Comparison of ENCODE assay signal across 8 cellular contexts in genomic region chr2:69305712-69306611, GRCh38.
DNase-seq lines count a peak whose midpoint lies in the region; ATAC-seq and TF ChIP-seq lines count a peak whose summit lies in the region.

No MANE protein-coding gene starts in this region.

- H3K4me3 ChIP-seq in upper lobe of right lung, result peak overlapping the region; percentile 62

- H3K27ac Mint-ChIP-seq in activated T-cell treated with anti-CD3 and anti-CD28 coated beads, Interleukin-2, amount 50 U/mL, for 72 hours, result no peak overlapping the region
- H3K27ac Mint-ChIP-seq in brain, result peak overlapping the region in 3 of 5 experiments; percentile 22 to 44 (median 24)

- TF ChIP-seq CTCF in brain (conservative IDR thresholded peaks at IDR 0.05) (no peak), upper lobe of right lung (IDR thresholded peaks at IDR 0.05) (no peak)

- H3K36me3 Mint-ChIP-seq in activated T-cell treated with anti-CD3 and anti-CD28 coated beads, Interleukin-2, amount 50 U/mL, for 72 hours (ENCODE audit: insufficient read depth in 2 of 2), result peaks cover 0 to 6% of the 10 kb centered on the region in 2 donors
- H3K36me3 Mint-ChIP-seq in brain, result no peaks in the 10 kb centered on the region

- peaks cover 16% of the 10 kb centered on the region for H3K4me1 Mint-ChIP-seq in activated T-cell treated with anti-CD3 and anti-CD28 coated beads, Interleukin-2, amount 50 U/mL, for 72 hours (ENCODE audit: low read depth)
- peaks cover 40% of the 10 kb centered on the region for H3K4me1 Mint-ChIP-seq in brain

- DNase-seq in activated T-cell treated with anti-CD3 and anti-CD28 coated beads, Interleukin-2, amount 50 U/mL, for 72 hours, result no peak
- DNase-seq in activated T-cell treated with anti-CD3 and anti-CD28 coated beads, Interleukin-2, amount 50 U/mL, for 48 hours, result no peak
- DNase-seq in medulla oblongata (ENCODE audit: extremely low spot score) (peak; percentile 10), upper lobe of right lung (peak; percentile 66), DMS153 (lab: John Stamatoyannopoulos, UW) (no peak)
- no peak for DNase-seq in activated CD4-positive, CD25-positive, alpha-beta regulatory T cell treated with anti-CD3 and anti-CD28 coated beads, Interleukin-2, amount 50 U/mL, for 72 hours

- H3K4me1 ChIP-seq in upper lobe of right lung, result peaks cover 33% of the 10 kb centered on the region

- H3K27me3 Mint-ChIP-seq in activated T-cell treated with anti-CD3 and anti-CD28 coated beads, Interleukin-2, amount 50 U/mL, for 72 hours (ENCODE audit: low read depth), result peaks cover 38% of the 10 kb centered on the region
- H3K27me3 Mint-ChIP-seq in brain, result peaks cover 20% of the 10 kb centered on the region

- no peaks in the 10 kb centered on the region for H3K27me3 ChIP-seq in upper lobe of right lung

- intact Hi-C loops in upper lobe of right lung (cut with DNase I), result loop anchor here (10.0 kb wide), 1 partner anchor 291 kb away; the partner anchor contains the start of gene ANTXR1

- no peaks in the 10 kb centered on the region for H3K9me3 ChIP-seq in upper lobe of right lung

- peak overlapping the region; percentile 78 to 82 for H3K4me3 Mint-ChIP-seq in activated T-cell treated with anti-CD3 and anti-CD28 coated beads, Interleukin-2, amount 50 U/mL, for 72 hours
- H3K4me3 Mint-ChIP-seq in brain, result peak overlapping the region; percentile 75 to 88 (median 84)

- ATAC-seq in activated T-cell treated with anti-CD3 and anti-CD28 coated beads, Interleukin-2, amount 50 U/mL, for 72 hours (replicated peaks in 1 of 2), result no peak
- ATAC-seq in upper lobe of right lung, result no peak
- no peak for ATAC-seq in GM21381 (IDR thresholded peaks at IDR 0.05; ENCODE audit: unreplicated experiment)

- H3K36me3 ChIP-seq in upper lobe of right lung, result no peaks in the 10 kb centered on the region

- peaks cover 4 to 6% of the 10 kb centered on the region in 2 donors for H3K9me3 Mint-ChIP-seq in activated T-cell treated with anti-CD3 and anti-CD28 coated beads, Interleukin-2, amount 50 U/mL, for 72 hours
- H3K9me3 Mint-ChIP-seq in brain, result peaks cover 0 to 7% (median 2%) of the 10 kb centered on the region in 5 experiments

- H3K27ac ChIP-seq in upper lobe of right lung, result peak overlapping the region; percentile 83

Comparison
In these comparisons a context has a peak if more than half of its experiments do, and no peak if none do; other contexts are left out.
1. DNase-seq: peak in medulla oblongata (single experiment) and upper lobe of right lung (single experiment); none in activated T-cell treated with anti-CD3 and anti-CD28 coated beads, Interleukin-2, amount 50 U/mL, for 72 hours (0 of 2), activated T-cell treated with anti-CD3 and anti-CD28 coated beads, Interleukin-2, amount 50 U/mL, for 48 hours (0 of 2), activated CD4-positive, CD25-positive, alpha-beta regulatory T cell treated with anti-CD3 and anti-CD28 coated beads, Interleukin-2, amount 50 U/mL, for 72 hours (single experiment) and DMS153 (single experiment).